8 cellular contexts compared by ENCODE assay signal in the genomic region with DNA sequence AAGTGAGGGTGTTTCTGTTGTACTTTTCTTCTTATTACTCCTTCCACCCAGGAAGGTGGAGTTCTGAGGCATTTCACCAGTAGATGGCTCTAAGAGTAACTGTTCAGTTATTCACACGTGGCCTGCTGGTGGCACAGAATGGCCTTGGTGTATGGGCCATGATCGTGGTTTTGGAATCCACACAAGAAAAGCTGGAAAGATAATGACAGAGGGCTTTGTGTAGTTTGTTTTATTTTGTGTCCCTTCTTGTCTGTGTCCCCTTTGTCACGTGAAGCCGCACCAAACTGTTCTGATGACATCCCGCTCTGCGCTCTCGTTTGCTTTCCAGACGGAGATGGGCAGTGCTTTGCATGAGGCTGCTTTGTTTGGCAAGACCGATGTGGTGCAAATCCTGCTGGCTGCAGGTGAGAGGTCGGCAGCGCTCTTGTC.
A peak's percentile ranks its signal among the peaks of the same experiment; 100 is the strongest.
DNase-seq lines count a peak whose midpoint lies in the region; ATAC-seq, FAIRE-seq and TF ChIP-seq lines count a peak whose summit lies in the region.

No MANE protein-coding gene starts in this region.

- no peak overlapping the region for H3K27ac ChIP-seq in IMR-90 (ENCODE audit: insufficient read depth, low read length)
- no peak overlapping the region for H3K27ac ChIP-seq in GM12878 (ENCODE audit: control insufficient read depth, insufficient read depth)
- no peak overlapping the region for H3K27ac ChIP-seq in sigmoid colon

- H3K9me1 ChIP-seq in IMR-90 (ENCODE audit: insufficient read depth, low read length): peaks cover 13% of the 10 kb centered on the region

- no peak for FAIRE-seq in GM12878 (lab: Jason Lieb, UNC)

- peak overlapping the region; percentile 80 for H2BK5ac ChIP-seq in IMR-90 (ENCODE audit: low read depth, low read length, poor library complexity, severe bottlenecking)

- no peaks in the 10 kb centered on the region for H3K79me2 ChIP-seq in GM12878 (ENCODE audit: control insufficient read depth, insufficient read depth, low read length)

- H2AFZ ChIP-seq in IMR-90 (replicated peaks; ENCODE audit: low read length, poor library complexity) (peak overlapping the region; percentile 8), GM12878 (ENCODE audit: control insufficient read depth, low read depth, low read length) (no peak overlapping the region)

- H3K27me3 ChIP-seq in BJ (ENCODE audit: control insufficient read depth, insufficient read depth, low read length) (no peaks in the 10 kb centered on the region), IMR-90 (ENCODE audit: control insufficient read depth, insufficient read depth, low read length) (no peaks in the 10 kb centered on the region), GM12878 (replicated peaks in 1 of 2; ENCODE audit: control insufficient read depth in 2 of 2, insufficient read depth in 2 of 2, low read length in 1 of 2) (no peaks in the 10 kb centered on the region), sigmoid colon (no peaks in the 10 kb centered on the region)

- no TSS peak for BruUV-seq in IMR-90 (replicated peaks; lab: Mats Ljungman, UMichigan)
- BruUV-seq in GM12878 (replicated peaks; lab: Mats Ljungman, UMichigan): no TSS peak

- peak overlapping the region; percentile 70 for H2AK9ac ChIP-seq in IMR-90 (replicated peaks; ENCODE audit: low read depth, low read length, poor library complexity)

- dilution Hi-C loops in IMR-90 (cut with HindIII; ENCODE audit: low sequenced_read_pairs, unreplicated experiment): no loop called here

- H3K9ac ChIP-seq in IMR-90 (ENCODE audit: low read depth, low read length): no peak overlapping the region
- no peak overlapping the region for H3K9ac ChIP-seq in GM12878 (ENCODE audit: control insufficient read depth, insufficient read depth, low read length)

- POLR2A ChIA-PET in BJ (lab: Charles Lee): no interaction called here
- POLR2A ChIA-PET in IMR-90 (lab: Charles Lee; ENCODE audit: unreplicated experiment): no interaction called here
- POLR2A ChIA-PET in GM12878 (lab: Charles Lee): no interaction called here

- SMC1A ChIA-PET in GM12878 (lab: Charles Lee; ENCODE audit: uncharacterized antibody, unreplicated experiment): interaction anchor here (1.6 kb wide), 1 partner anchor 157 kb away, joined by 4 read pairs; no protein-coding TSS in a partner anchor

- RAD21 ChIA-PET in GM12878 (lab: Charles Lee; ENCODE audit: unreplicated experiment): no interaction called here

- H2BK15ac ChIP-seq in IMR-90 (ENCODE audit: low read depth, low read length): peak overlapping the region; percentile 90; the same call in 1 of the 3 replicates

- H3K9me3 ChIP-seq in IMR-90 (ENCODE audit: control insufficient read depth, insufficient read depth, low read length): no peaks in the 10 kb centered on the region
- no peaks in the 10 kb centered on the region for H3K9me3 ChIP-seq in GM12878 (replicated peaks; ENCODE audit: control insufficient read depth, insufficient read depth, low read length)
- no peaks in the 10 kb centered on the region for H3K9me3 ChIP-seq in sigmoid colon

- peak overlapping the region; percentile 47 for H3K14ac ChIP-seq in IMR-90 (replicated peaks; ENCODE audit: low read depth, low read length)

- peak overlapping the region; percentile 21; the same call in 1 of the 2 replicates for H3K23ac ChIP-seq in IMR-90 (ENCODE audit: low read depth, low read length)

- no peak for TF ChIP-seq POLR2A in IMR-90 (IDR thresholded peaks at IDR 0.05; ENCODE audit: low read depth, low read length)
- no peak for TF ChIP-seq POLR2A in GM12878 (IDR thresholded peaks at IDR 0.05; ENCODE audit: low read depth, low read length)
- no peak for TF ChIP-seq POLR2A in sigmoid colon (IDR thresholded peaks at IDR 0.05)

- H2AK5ac ChIP-seq in IMR-90 (ENCODE audit: low read depth, low read length): peak overlapping the region; percentile 87; the same call in 1 of the 2 replicates

- peak overlapping the region in 1 of 2 experiments; percentile 76; a peak in 2 of 4 replicates for H4K8ac ChIP-seq in IMR-90 (ENCODE audit: low read depth in 2 of 2, low read length in 2 of 2)

- no peak overlapping the region; the same call in 1 of the 2 replicates for H4K5ac ChIP-seq in IMR-90 (ENCODE audit: low read depth, low read length)

- TF ChIP-seq RAD21 in IMR-90 (IDR thresholded peaks at IDR 0.05; ENCODE audit: low read length) (peak; percentile 15; the same call in 1 of the 2 replicates), GM12878 (IDR thresholded peaks at IDR 0.05; ENCODE audit: insufficient read depth, low read depth, low read length) (no peak)

- peak overlapping the region; percentile 43; the same call in 1 of the 2 replicates for H3K18ac ChIP-seq in IMR-90 (ENCODE audit: low read depth, low read length)

- no peak overlapping the region for H3K56ac ChIP-seq in IMR-90 (ENCODE audit: extremely low read depth, insufficient read depth, low read length)

- no peak overlapping the region; the same call in 1 of the 2 replicates for H3K4me2 ChIP-seq in IMR-90 (ENCODE audit: low read depth, low read length)
- H3K4me2 ChIP-seq in GM12878 (ENCODE audit: control insufficient read depth, insufficient read depth): no peak overlapping the region

- H4K20me1 ChIP-seq in IMR-90 (ENCODE audit: insufficient read depth, low read length) (no peaks in the 10 kb centered on the region; the same call in 1 of the 2 replicates), GM12878 (ENCODE audit: control insufficient read depth, insufficient read depth) (no peaks in the 10 kb centered on the region)

- H3K4me1 ChIP-seq in IMR-90 (ENCODE audit: control insufficient read depth, insufficient read depth, low read length) (peaks cover 8% of the 10 kb centered on the region), GM12878 (ENCODE audit: control insufficient read depth, insufficient read depth, low read length) (peaks cover 3% of the 10 kb centered on the region), sigmoid colon (peaks cover 0 to 9% (median 6%) of the 10 kb centered on the region in 4 donors)

- WGBS in IMR-90 (ENCODE audit: extremely low coverage in 2 of 2, insufficient read length in 1 of 2), 2 experiments: 91% methylated on average over 8 of the region's 11 CpGs; no CpG with 5 or more reads in 1 of the 2 experiments
- WGBS in GM12878 (ENCODE audit: insufficient coverage, insufficient replicate concordance, low lambda C conversion rate, missing lambda C conversion rate): 85% methylated on average over 11 of the region's 11 CpGs
- WGBS in sigmoid colon, 2 donors: 84 to 90% methylated on average over 11 of the region's 11 CpGs

- peaks cover 3% of the 10 kb centered on the region; the same call in 1 of the 2 replicates for H3K36me3 ChIP-seq in BJ (ENCODE audit: control insufficient read depth, insufficient read depth, low read length)
- 0 out of 2 replicates have a peak, but pooled peaks cover 4% of the 10 kb centered on the region for H3K36me3 ChIP-seq in IMR-90 (ENCODE audit: control insufficient read depth, insufficient read depth, low read length)
- peaks cover 0 to 2% of the 10 kb centered on the region in 2 experiments; a peak in 2 of 4 replicates for H3K36me3 ChIP-seq in GM12878 (ENCODE audit: control insufficient read depth in 2 of 2, insufficient read depth in 2 of 2, low read length in 1 of 2)
- H3K36me3 ChIP-seq in sigmoid colon: peaks cover 0 to 50% (median 7%) of the 10 kb centered on the region in 4 donors

- TF ChIP-seq CTCF in BJ (IDR thresholded peaks at IDR 0.05; ENCODE audit: insufficient read depth, low read depth, low read length): peak; percentile 45
- TF ChIP-seq CTCF in IMR-90 (conservative IDR thresholded peaks at IDR 0.05; ENCODE audit: low read depth, low read length): peak; percentile 37
- TF ChIP-seq CTCF in GM12878 (IDR thresholded peaks at IDR 0.05 in 2 of 3, conservative IDR thresholded peaks at IDR 0.05 in 1 of 3; ENCODE audit: control insufficient read depth in 2 of 3, extremely low read depth in 1 of 3, insufficient read depth in 1 of 3, low read depth in 3 of 3, low read length in 3 of 3): peak; percentile 12 to 20 (median 20); a peak in 3 of 6 replicates
- peak in 1 of 4 experiments; percentile 10 for TF ChIP-seq CTCF in sigmoid colon (IDR thresholded peaks at IDR 0.05)

- H2BK120ac ChIP-seq in IMR-90 (ENCODE audit: low read depth, low read length): peak overlapping the region; percentile 45

- intact Hi-C loops in IMR-90 (cut with micrococcal nuclease): no loop called here
- intact Hi-C loops in GM12878 (cut with micrococcal nuclease; ENCODE audit: unreplicated experiment): no loop called here
- intact Hi-C loops in sigmoid colon (cut with DNase I): loop anchor here (10.0 kb wide), 1 partner anchor 222 kb away; no protein-coding TSS in a partner anchor

- 0 out of 4 replicates have a peak, but pooled peaks cover 0 to 5% of the 10 kb centered on the region in 2 experiments for H3K79me1 ChIP-seq in IMR-90 (ENCODE audit: low read depth in 1 of 2, low read length in 2 of 2)

- in situ Hi-C loops in IMR-90 (cut with MboI; ENCODE audit: low sequenced_read_pairs) (loop anchor here (10.0 kb wide), 1 partner anchor 222 kb away; no protein-coding TSS in a partner anchor), GM12878 (cut with MboI) (no loop called here)

- CTCF ChIA-PET in BJ (lab: Yijun Ruan, JAX) (interaction anchor here (1.6 to 1.7 kb wide), 2 partner anchors 157 to 164 kb away, joined by 6 to 8 read pairs; no protein-coding TSS in a partner anchor), IMR-90 (lab: Yijun Ruan, JAX) (interaction anchor here (0.9 to 1.0 kb wide), 2 partner anchors 11 to 157 kb away, joined by 3 read pairs; no protein-coding TSS in a partner anchor), GM12878 (lab: Yijun Ruan, JAX) (interaction anchor here (1.0 kb wide), 1 partner anchor 157 kb away, joined by 3 read pairs; no protein-coding TSS in a partner anchor)

- TF ChIP-seq EP300 in GM12878 (IDR thresholded peaks at IDR 0.05; ENCODE audit: borderline replicate concordance in 1 of 2, control insufficient read depth in 1 of 2, low read depth in 2 of 2, low read length in 2 of 2) (no peak), sigmoid colon (IDR thresholded peaks at IDR 0.05) (no peak)

- peak overlapping the region; percentile 57 for H4K91ac ChIP-seq in IMR-90 (ENCODE audit: insufficient read depth, low read depth, low read length)

- ATAC-seq in IMR-90 (ENCODE audit: low read depth) (peak; percentile 76), GM12878 (0 out of 3 replicates have a peak, but pooled peaks have one; percentile 26)

- peak overlapping the region; percentile 64; the same call in 1 of the 2 replicates for H2BK20ac ChIP-seq in IMR-90 (ENCODE audit: low read depth, low read length)

- DNase-seq in BJ (ENCODE audit: low read depth) (no peak), IMR-90 (peak; percentile 21), GM12878 (ENCODE audit: low read depth, low spot score) (no peak), medulla oblongata (ENCODE audit: extremely low spot score) (peak; percentile 78), sigmoid colon (no peak), activated gamma-delta T cell treated with Interleukin-2 at 50 U/mL for 16 hours (no peak), NCI-H187 (lab: John Stamatoyannopoulos, UW) (no peak)
- no peak for DNase-seq in stimulated activated CD4-positive, alpha-beta T cell treated with anti-CD3 and anti-CD28 coated beads, Interleukin-4, amount 100 ng/mL, for 4 hours

- H3K4me3 ChIP-seq in BJ (ENCODE audit: low read depth, low read length) (no peak overlapping the region), IMR-90 (ENCODE audit: insufficient read depth, low read depth, low read length) (no peak overlapping the region), GM12878 (no peak overlapping the region), sigmoid colon (no peak overlapping the region)

- peak overlapping the region; percentile 61 for H3K4ac ChIP-seq in IMR-90 (ENCODE audit: low read depth, low read length)

Comparison
In these comparisons a context has a peak if more than half of its experiments do, and no peak if none do; other contexts are left out.
1. DNase-seq: peak in IMR-90 (single experiment) and medulla oblongata (single experiment); none in BJ (single experiment), GM12878 (single experiment), stimulated activated CD4-positive, alpha-beta T cell treated with anti-CD3 and anti-CD28 coated beads, Interleukin-4, amount 100 ng/mL, for 4 hours (0 of 2), sigmoid colon (single experiment), activated gamma-delta T cell treated with Interleukin-2 at 50 U/mL for 16 hours (single experiment) and NCI-H187 (0 of 2).